Comparison of ENCODE assay signal across 16 cellular contexts in genomic region chr4:138727704-138728103, GRCh38.
A peak's percentile ranks its signal among the peaks of the same experiment; 100 is the strongest.
DNase-seq lines count a peak whose midpoint lies in the region; ATAC-seq and TF ChIP-seq lines count a peak whose summit lies in the region.
"Had no signal": no experiment of that assay in that cellular context is flagged by ENCODE, and none has a peak within 500 bp of the region (broad histone marks: within the 10 kb centered on the region; RNA-seq: fewer than 3 reads in every experiment).

No MANE protein-coding gene starts in this region.

- ATAC-seq in upper lobe of right lung (no peak), GM18873 (IDR thresholded peaks at IDR 0.05; ENCODE audit: low FRiP score, unreplicated experiment) (no peak), HG02678 (IDR thresholded peaks at IDR 0.05; ENCODE audit: unreplicated experiment) (no peak)

- no peaks in the 10 kb centered on the region for H3K9me3 ChIP-seq in upper lobe of right lung
- H3K9me3 ChIP-seq: Peyer's patch had no signal

- DNase-seq in NCI-H82 (lab: John Stamatoyannopoulos, UW) (peak; percentile 12), NCI-H82 treated with DMSO at 0.1 percent for 48 hours (lab: John Stamatoyannopoulos, UW; ENCODE audit: unreplicated experiment) (no peak), NCI-H2171 treated with DMSO at 0.1 percent for 48 hours (lab: John Stamatoyannopoulos, UW) (peak; percentile 85), fibroblast of mammary gland (ENCODE audit: low read depth) (peak; percentile 39), cerebellum (ENCODE audit: low spot score) (no peak), upper lobe of right lung (no peak)
- DNase-seq: CD4-positive, alpha-beta T cell; DMS53; H9; NCI-H1092 treated with DMSO at 0.1 percent for 48 hours; NCI-H345; NCI-H526 treated with DMSO at 0.1 percent for 48 hours; NK-92 treated with Interleukin-12 subunit alpha and Interleukin-12 subunit beta, amount 100 ng/mL, for 24 hours; Peyer's patch had no signal

- no peaks in the 10 kb centered on the region for H3K4me1 ChIP-seq in upper lobe of right lung
- H3K4me1 ChIP-seq: Peyer's patch had no signal

- no peak overlapping the region for H3K27ac ChIP-seq in upper lobe of right lung
- H3K27ac ChIP-seq: Peyer's patch had no signal

- intact Hi-C loops in upper lobe of right lung (cut with DNase I), result no loop called here

- H3K36me3 ChIP-seq in upper lobe of right lung, result no peaks in the 10 kb centered on the region
- H3K36me3 ChIP-seq: Peyer's patch had no signal

- no peaks in the 10 kb centered on the region for H3K27me3 ChIP-seq in upper lobe of right lung
- H3K27me3 ChIP-seq: Peyer's patch had no signal

- H3K4me3 ChIP-seq in fibroblast of mammary gland (ENCODE audit: control insufficient read depth, low read depth, low read length) (no peak overlapping the region), upper lobe of right lung (no peak overlapping the region)
- H3K4me3 ChIP-seq: Peyer's patch had no signal

- TF ChIP-seq CTCF in fibroblast of mammary gland (conservative IDR thresholded peaks at IDR 0.05; ENCODE audit: control insufficient read depth, insufficient read depth, low read depth, low read length), result no peak
- TF ChIP-seq CTCF in upper lobe of right lung (IDR thresholded peaks at IDR 0.05), result no peak

Comparison
In these comparisons a context has a peak if more than half of its experiments do, and no peak if none do; other contexts are left out.
1. DNase-seq: peak in NCI-H82 (single experiment), NCI-H2171 treated with DMSO at 0.1 percent for 48 hours (single experiment) and fibroblast of mammary gland (single experiment); none in NCI-H82 treated with DMSO at 0.1 percent for 48 hours (single experiment), cerebellum (single experiment) and upper lobe of right lung (single experiment).